Comparison of ENCODE assay signal across 1 cellular context in genomic region chr14:70237710-70238109, GRCh38.
TF ChIP-seq lines count a peak whose summit lies in the region.

No MANE protein-coding gene starts in this region.

TF ChIP-seq in K562, 482 proteins besides CTCF, POLR2A, EP300 and RAD21 (continued from another document and continues in another):
- TF ChIP-seq, protein P1, sequence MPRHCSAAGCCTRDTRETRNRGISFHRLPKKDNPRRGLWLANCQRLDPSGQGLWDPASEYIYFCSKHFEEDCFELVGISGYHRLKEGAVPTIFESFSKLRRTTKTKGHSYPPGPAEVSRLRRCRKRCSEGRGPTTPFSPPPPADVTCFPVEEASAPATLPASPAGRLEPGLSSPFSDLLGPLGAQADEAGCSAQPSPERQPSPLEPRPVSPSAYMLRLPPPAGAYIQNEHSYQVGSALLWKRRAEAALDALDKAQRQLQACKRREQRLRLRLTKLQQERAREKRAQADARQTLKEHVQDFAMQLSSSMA (CRISPR knock-in tag; IDR thresholded peaks at IDR 0.05): no peak
- TF ChIP-seq SMC3 (conservative IDR thresholded peaks at IDR 0.05; ENCODE audit: insufficient read depth, low read depth, low read length) (no peak), STAT6 (CRISPR knock-in tag; IDR thresholded peaks at IDR 0.05) (no peak), GTF3C2 (IDR thresholded peaks at IDR 0.05; ENCODE audit: borderline replicate concordance, extremely low read depth, insufficient read length) (no peak), LCOR (CRISPR knock-in tag; IDR thresholded peaks at IDR 0.05) (no peak), HDAC2 (IDR thresholded peaks at IDR 0.05) (peak; percentile 91), SRSF3 (IDR thresholded peaks at IDR 0.05; ENCODE audit: insufficient read depth, low read length) (no peak), HMG20B (CRISPR knock-in tag; IDR thresholded peaks at IDR 0.05) (no peak), SLC30A9 (CRISPR knock-in tag; IDR thresholded peaks at IDR 0.05) (no peak), HIVEP1 (CRISPR knock-in tag; IDR thresholded peaks at IDR 0.05) (no peak), ZNF584 (CRISPR knock-in tag; IDR thresholded peaks at IDR 0.05; ENCODE audit: low read depth) (peak; percentile 85), E2F4 (CRISPR knock-in tag; IDR thresholded peaks at IDR 0.05; ENCODE audit: low read depth) (no peak), HMGN3 (IDR thresholded peaks at IDR 0.05; ENCODE audit: borderline replicate concordance, extremely low read depth, insufficient read length, low read depth, low read length) (no peak), ZBTB9 (CRISPR knock-in tag; IDR thresholded peaks at IDR 0.05) (0 out of 2 replicates have a peak, but pooled peaks have one; percentile 53), CGGBP1 (CRISPR knock-in tag; IDR thresholded peaks at IDR 0.05) (peak; percentile 19; the same call in 1 of the 2 replicates), ZNF124 (CRISPR knock-in tag; IDR thresholded peaks at IDR 0.05) (no peak), ZNF280A (IDR thresholded peaks at IDR 0.05; ENCODE audit: low read depth, partially characterized antibody) (no peak), CBX1 (IDR thresholded peaks at IDR 0.05; ENCODE audit: low read depth) (no peak), ZNF184 (CRISPR knock-in tag; IDR thresholded peaks at IDR 0.05) (no peak), MIER1 (IDR thresholded peaks at IDR 0.05; ENCODE audit: low read depth) (no peak), ZNF696 (CRISPR knock-in tag; conservative IDR thresholded peaks at IDR 0.05) (no peak), NCOA4 (IDR thresholded peaks at IDR 0.05; ENCODE audit: partially characterized antibody) (no peak), PTRF (tag; IDR thresholded peaks at IDR 0.05) (no peak), YBX1 (IDR thresholded peaks at IDR 0.05) (no peak), TOE1 (IDR thresholded peaks at IDR 0.05; ENCODE audit: borderline replicate concordance) (no peak), TOE1 (CRISPR knock-in tag; IDR thresholded peaks at IDR 0.05; ENCODE audit: borderline replicate concordance, low read depth) (no peak), TCF15 (CRISPR knock-in tag; IDR thresholded peaks at IDR 0.05) (no peak), ZKSCAN1 (IDR thresholded peaks at IDR 0.05; ENCODE audit: low read depth, low read length) (no peak), ZFP30 (CRISPR knock-in tag; IDR thresholded peaks at IDR 0.05; ENCODE audit: borderline replicate concordance) (no peak), HLTF (IDR thresholded peaks at IDR 0.05) (peak; percentile 83; the same call in 1 of the 2 replicates)
- TF ChIP-seq, protein P2, sequence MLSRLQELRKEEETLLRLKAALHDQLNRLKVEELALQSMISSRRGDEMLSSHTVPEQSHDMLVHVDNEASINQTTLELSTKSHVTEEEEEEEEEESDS (CRISPR knock-in tag; IDR thresholded peaks at IDR 0.05): no peak
- TF ChIP-seq, protein P3, sequence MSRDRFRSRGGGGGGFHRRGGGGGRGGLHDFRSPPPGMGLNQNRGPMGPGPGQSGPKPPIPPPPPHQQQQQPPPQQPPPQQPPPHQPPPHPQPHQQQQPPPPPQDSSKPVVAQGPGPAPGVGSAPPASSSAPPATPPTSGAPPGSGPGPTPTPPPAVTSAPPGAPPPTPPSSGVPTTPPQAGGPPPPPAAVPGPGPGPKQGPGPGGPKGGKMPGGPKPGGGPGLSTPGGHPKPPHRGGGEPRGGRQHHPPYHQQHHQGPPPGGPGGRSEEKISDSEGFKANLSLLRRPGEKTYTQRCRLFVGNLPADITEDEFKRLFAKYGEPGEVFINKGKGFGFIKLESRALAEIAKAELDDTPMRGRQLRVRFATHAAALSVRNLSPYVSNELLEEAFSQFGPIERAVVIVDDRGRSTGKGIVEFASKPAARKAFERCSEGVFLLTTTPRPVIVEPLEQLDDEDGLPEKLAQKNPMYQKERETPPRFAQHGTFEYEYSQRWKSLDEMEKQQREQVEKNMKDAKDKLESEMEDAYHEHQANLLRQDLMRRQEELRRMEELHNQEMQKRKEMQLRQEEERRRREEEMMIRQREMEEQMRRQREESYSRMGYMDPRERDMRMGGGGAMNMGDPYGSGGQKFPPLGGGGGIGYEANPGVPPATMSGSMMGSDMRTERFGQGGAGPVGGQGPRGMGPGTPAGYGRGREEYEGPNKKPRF (IDR thresholded peaks at IDR 0.05; ENCODE audit: low read depth, low read length): no peak
- TF ChIP-seq, protein P4, sequence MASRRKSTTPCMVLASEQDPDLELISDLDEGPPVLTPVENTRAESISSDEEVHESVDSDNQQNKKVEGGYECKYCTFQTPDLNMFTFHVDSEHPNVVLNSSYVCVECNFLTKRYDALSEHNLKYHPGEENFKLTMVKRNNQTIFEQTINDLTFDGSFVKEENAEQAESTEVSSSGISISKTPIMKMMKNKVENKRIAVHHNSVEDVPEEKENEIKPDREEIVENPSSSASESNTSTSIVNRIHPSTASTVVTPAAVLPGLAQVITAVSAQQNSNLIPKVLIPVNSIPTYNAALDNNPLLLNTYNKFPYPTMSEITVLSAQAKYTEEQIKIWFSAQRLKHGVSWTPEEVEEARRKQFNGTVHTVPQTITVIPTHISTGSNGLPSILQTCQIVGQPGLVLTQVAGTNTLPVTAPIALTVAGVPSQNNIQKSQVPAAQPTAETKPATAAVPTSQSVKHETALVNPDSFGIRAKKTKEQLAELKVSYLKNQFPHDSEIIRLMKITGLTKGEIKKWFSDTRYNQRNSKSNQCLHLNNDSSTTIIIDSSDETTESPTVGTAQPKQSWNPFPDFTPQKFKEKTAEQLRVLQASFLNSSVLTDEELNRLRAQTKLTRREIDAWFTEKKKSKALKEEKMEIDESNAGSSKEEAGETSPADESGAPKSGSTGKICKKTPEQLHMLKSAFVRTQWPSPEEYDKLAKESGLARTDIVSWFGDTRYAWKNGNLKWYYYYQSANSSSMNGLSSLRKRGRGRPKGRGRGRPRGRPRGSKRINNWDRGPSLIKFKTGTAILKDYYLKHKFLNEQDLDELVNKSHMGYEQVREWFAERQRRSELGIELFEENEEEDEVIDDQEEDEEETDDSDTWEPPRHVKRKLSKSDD (conservative IDR thresholded peaks at IDR 0.05; ENCODE audit: low read length): no peak
- TF ChIP-seq, protein P5, sequence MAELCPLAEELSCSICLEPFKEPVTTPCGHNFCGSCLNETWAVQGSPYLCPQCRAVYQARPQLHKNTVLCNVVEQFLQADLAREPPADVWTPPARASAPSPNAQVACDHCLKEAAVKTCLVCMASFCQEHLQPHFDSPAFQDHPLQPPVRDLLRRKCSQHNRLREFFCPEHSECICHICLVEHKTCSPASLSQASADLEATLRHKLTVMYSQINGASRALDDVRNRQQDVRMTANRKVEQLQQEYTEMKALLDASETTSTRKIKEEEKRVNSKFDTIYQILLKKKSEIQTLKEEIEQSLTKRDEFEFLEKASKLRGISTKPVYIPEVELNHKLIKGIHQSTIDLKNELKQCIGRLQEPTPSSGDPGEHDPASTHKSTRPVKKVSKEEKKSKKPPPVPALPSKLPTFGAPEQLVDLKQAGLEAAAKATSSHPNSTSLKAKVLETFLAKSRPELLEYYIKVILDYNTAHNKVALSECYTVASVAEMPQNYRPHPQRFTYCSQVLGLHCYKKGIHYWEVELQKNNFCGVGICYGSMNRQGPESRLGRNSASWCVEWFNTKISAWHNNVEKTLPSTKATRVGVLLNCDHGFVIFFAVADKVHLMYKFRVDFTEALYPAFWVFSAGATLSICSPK (IDR thresholded peaks at IDR 0.05; ENCODE audit: borderline replicate concordance): no peak
- TF ChIP-seq, protein P6, sequence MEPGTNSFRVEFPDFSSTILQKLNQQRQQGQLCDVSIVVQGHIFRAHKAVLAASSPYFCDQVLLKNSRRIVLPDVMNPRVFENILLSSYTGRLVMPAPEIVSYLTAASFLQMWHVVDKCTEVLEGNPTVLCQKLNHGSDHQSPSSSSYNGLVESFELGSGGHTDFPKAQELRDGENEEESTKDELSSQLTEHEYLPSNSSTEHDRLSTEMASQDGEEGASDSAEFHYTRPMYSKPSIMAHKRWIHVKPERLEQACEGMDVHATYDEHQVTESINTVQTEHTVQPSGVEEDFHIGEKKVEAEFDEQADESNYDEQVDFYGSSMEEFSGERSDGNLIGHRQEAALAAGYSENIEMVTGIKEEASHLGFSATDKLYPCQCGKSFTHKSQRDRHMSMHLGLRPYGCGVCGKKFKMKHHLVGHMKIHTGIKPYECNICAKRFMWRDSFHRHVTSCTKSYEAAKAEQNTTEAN (CRISPR knock-in tag; IDR thresholded peaks at IDR 0.05): no peak
- TF ChIP-seq, protein P7, sequence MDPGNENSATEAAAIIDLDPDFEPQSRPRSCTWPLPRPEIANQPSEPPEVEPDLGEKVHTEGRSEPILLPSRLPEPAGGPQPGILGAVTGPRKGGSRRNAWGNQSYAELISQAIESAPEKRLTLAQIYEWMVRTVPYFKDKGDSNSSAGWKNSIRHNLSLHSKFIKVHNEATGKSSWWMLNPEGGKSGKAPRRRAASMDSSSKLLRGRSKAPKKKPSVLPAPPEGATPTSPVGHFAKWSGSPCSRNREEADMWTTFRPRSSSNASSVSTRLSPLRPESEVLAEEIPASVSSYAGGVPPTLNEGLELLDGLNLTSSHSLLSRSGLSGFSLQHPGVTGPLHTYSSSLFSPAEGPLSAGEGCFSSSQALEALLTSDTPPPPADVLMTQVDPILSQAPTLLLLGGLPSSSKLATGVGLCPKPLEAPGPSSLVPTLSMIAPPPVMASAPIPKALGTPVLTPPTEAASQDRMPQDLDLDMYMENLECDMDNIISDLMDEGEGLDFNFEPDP (CRISPR knock-in tag; IDR thresholded peaks at IDR 0.05): no peak
